ENCODE assay signal across 11 cellular contexts in the genomic region with DNA sequence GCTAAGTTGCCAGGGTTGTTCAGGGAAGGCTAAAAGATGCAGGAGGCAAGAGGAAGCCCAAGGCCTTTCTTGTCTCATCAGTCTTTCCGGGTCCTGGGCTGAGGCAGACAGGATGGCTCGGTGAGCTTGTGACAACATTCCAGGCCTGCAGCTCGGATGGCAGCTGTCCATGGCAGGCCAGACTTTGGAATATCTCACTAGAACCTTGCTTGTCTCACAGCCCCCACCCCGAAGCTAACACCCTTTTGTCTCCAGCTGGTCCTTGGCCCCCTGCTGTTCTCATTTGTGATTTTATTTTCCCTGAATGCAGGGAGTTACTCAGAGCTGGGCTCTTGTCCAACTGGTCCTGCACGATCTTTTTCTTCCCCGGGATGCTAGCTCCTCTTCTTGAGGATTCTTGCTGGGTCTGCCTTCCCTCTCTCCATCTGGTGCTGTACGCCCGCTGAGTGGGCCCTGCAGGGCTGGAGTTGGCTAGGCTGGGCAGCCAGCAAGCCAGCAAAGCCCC.
DNase-seq lines count a peak whose midpoint lies in the region; ATAC-seq, FAIRE-seq and TF ChIP-seq lines count a peak whose summit lies in the region.
"Had no signal": no experiment of that assay in that cellular context is flagged by ENCODE, and none has a peak within 500 bp of the region (broad histone marks: within the 10 kb centered on the region; RNA-seq: fewer than 3 reads in every experiment).

No MANE protein-coding gene starts in this region.

- no peak for FAIRE-seq in HepG2 (lab: Jason Lieb, UNC)
- FAIRE-seq in urothelium cell line (lab: Jason Lieb, UNC), result peak; percentile 81

- BruUV-seq in HepG2 (replicated peaks; lab: Mats Ljungman, UMichigan) (no TSS peak), PC-3 (replicated peaks; lab: Mats Ljungman, UMichigan) (no TSS peak)

- H3K36me3 ChIP-seq in liver (ENCODE audit: control insufficient read depth in 4 of 4, insufficient read depth in 3 of 4, low read depth in 1 of 4, low read length in 3 of 4) (no peaks in the 10 kb centered on the region), HepG2 (replicated peaks in 1 of 2; ENCODE audit: control insufficient read depth in 1 of 2, insufficient read depth in 2 of 2, low read length in 2 of 2) (no peaks in the 10 kb centered on the region), PC-3 (ENCODE audit: low read depth, low read length) (no peaks in the 10 kb centered on the region), adrenal gland (replicated peaks in 1 of 2) (no peaks in the 10 kb centered on the region)
- H3K36me3 ChIP-seq: BLaER1 had no signal

- no peaks in the 10 kb centered on the region for H3F3A ChIP-seq in PC-3 (ENCODE audit: low read length, unreplicated experiment)

- peaks cover 0 to 8% (median 6%) of the 10 kb centered on the region in 4 donors for H3K4me1 ChIP-seq in liver (ENCODE audit: control insufficient read depth in 4 of 4, insufficient read depth in 4 of 4, low read length in 3 of 4)
- no peaks in the 10 kb centered on the region for H3K4me1 ChIP-seq in HepG2 (ENCODE audit: insufficient read depth, low read length)
- peaks cover 4% of the 10 kb centered on the region; the same call in 1 of the 2 replicates for H3K4me1 ChIP-seq in PC-3 (ENCODE audit: insufficient read depth, low read length)
- no peaks in the 10 kb centered on the region for H3K4me1 ChIP-seq in adrenal gland (replicated peaks in 1 of 2)

- TF ChIP-seq EP300 in HepG2 (IDR thresholded peaks at IDR 0.05; ENCODE audit: low read depth in 2 of 2, low read length in 2 of 2), result no peak
- no peak for TF ChIP-seq EP300 in HepG2 (CRISPR knock-in tag; IDR thresholded peaks at IDR 0.05; ENCODE audit: borderline replicate concordance)

- H3K9ac ChIP-seq in liver (ENCODE audit: low read depth in 1 of 2, low read length in 2 of 2) (no peak overlapping the region), HepG2 (ENCODE audit: insufficient read depth, low read depth, low read length) (no peak overlapping the region), PC-3 (ENCODE audit: low read length) (no peak overlapping the region)
- H3K9ac ChIP-seq: BLaER1 had no signal

- TF ChIP-seq CTCF in liver (IDR thresholded peaks at IDR 0.05; ENCODE audit: low read depth, low read length, missing input control) (no peak), HepG2 (CRISPR knock-in tag; IDR thresholded peaks at IDR 0.05) (no peak), PC-3 (conservative IDR thresholded peaks at IDR 0.05; ENCODE audit: low read depth, low read length) (peak; percentile 58), adrenal gland (IDR thresholded peaks at IDR 0.05) (no peak)

- H3K9me3 ChIP-seq in liver (ENCODE audit: control insufficient read depth in 4 of 4, low read length in 3 of 4), result no peaks in the 10 kb centered on the region
- H3K9me3 ChIP-seq in HepG2 (ENCODE audit: low read length), result peaks cover 9% of the 10 kb centered on the region; the same call in 1 of the 2 replicates
- no peaks in the 10 kb centered on the region for H3K9me3 ChIP-seq in PC-3 (ENCODE audit: low read length)
- H3K9me3 ChIP-seq in adrenal gland (replicated peaks in 1 of 3), result no peaks in the 10 kb centered on the region
- H3K9me3 ChIP-seq: BLaER1 had no signal

- no peaks in the 10 kb centered on the region for H4K20me1 ChIP-seq in HepG2 (ENCODE audit: insufficient read depth, low read length)
- H4K20me1 ChIP-seq in PC-3 (ENCODE audit: low read length), result no peaks in the 10 kb centered on the region
- H4K20me1 ChIP-seq: BLaER1 had no signal

- DNase-seq in HepG2 (ENCODE audit: low spot score), result no peak
- peak; percentile 72 for DNase-seq in PC-3
- DNase-seq in fibroblast of the conjunctiva (ENCODE audit: low read depth), result peak; percentile 4
- peak; percentile 40 for DNase-seq in urothelium cell line (ENCODE audit: low spot score)
- no peak for DNase-seq in HPDE6-E6E7 (ENCODE audit: extremely low spot score)
- DNase-seq in stimulated activated CD4-positive, alpha-beta T cell treated with anti-CD3 and anti-CD28 coated beads, Interleukin-1b, Interleukin-23, amount 100 ng/mL, for 48 hours, result no peak
- DNase-seq in adrenal gland, result no peak
- DNase-seq: activated CD8-positive, alpha-beta T cell treated with anti-CD3 and anti-CD28 coated beads for 36 hours; left ventricle myocardium superior had no signal

- H3K9me2 ChIP-seq in PC-3 (replicated peaks; ENCODE audit: low read length), result no peaks in the 10 kb centered on the region

- CTCF ChIA-PET in HepG2 (lab: Yijun Ruan, JAX; ENCODE audit: low intra/inter-chr PET ratio, low total read pairs), result no interaction called here
- CTCF ChIA-PET in PC-3 (lab: Charles Lee), result interaction anchor here (0.7 to 0.9 kb wide), 2 partner anchors 9 to 104 kb away, joined by 3 to 5 read pairs; no protein-coding TSS in a partner anchor

- TF ChIP-seq POLR2A in HepG2 (IDR thresholded peaks at IDR 0.05; ENCODE audit: insufficient read depth in 1 of 2, low read depth in 2 of 2, low read length in 2 of 2), result no peak
- TF ChIP-seq POLR2A in adrenal gland (IDR thresholded peaks at IDR 0.05), result no peak

- WGBS in liver, result 50% methylated on average over 8 of the region's 8 CpGs
- WGBS in HepG2 (ENCODE audit: low lambda C conversion rate), result 21% methylated on average over 8 of the region's 8 CpGs
- WGBS in adrenal gland, 4 donors, result 57 to 59% (median 58%) methylated on average over 8 of the region's 8 CpGs

- intact Hi-C loops in HepG2 (cut with micrococcal nuclease; ENCODE audit: unreplicated experiment) (no loop called here), PC-3 (cut with micrococcal nuclease) (no loop called here), adrenal gland (cut with DNase I) (no loop called here)

- TF ChIP-seq RAD21 in liver (IDR thresholded peaks at IDR 0.05) (peak in 1 of 2 donors; percentile 14), HepG2 (CRISPR knock-in tag; IDR thresholded peaks at IDR 0.05) (no peak)

- POLR2A ChIA-PET in HepG2 (lab: Yijun Ruan, JAX) (no interaction called here), PC-3 (lab: Charles Lee; ENCODE audit: unreplicated experiment) (no interaction called here)

- H3K27ac ChIP-seq in liver (ENCODE audit: low read depth in 1 of 2, low read length in 2 of 2) (no peak overlapping the region), HepG2 (ENCODE audit: extremely low read length, insufficient read depth, low read length) (no peak overlapping the region), PC-3 (ENCODE audit: low read length) (no peak overlapping the region), adrenal gland (no peak overlapping the region)
- H3K27ac ChIP-seq: BLaER1 had no signal

- ATAC-seq in HepG2 (no peak), PC-3 (peak; percentile 69)
- ATAC-seq: activated CD8-positive, alpha-beta T cell treated with anti-CD3 and anti-CD28 coated beads for 36 hours; left ventricle myocardium superior had no signal

- no peaks in the 10 kb centered on the region for H3K27me3 ChIP-seq in liver (ENCODE audit: control insufficient read depth in 4 of 4, insufficient read depth in 4 of 4, low read length in 3 of 4)
- no peaks in the 10 kb centered on the region; a peak in 1 of 5 replicates for H3K27me3 ChIP-seq in HepG2 (ENCODE audit: control insufficient read depth in 1 of 2, insufficient read depth in 2 of 2, low read length in 2 of 2)
- no peaks in the 10 kb centered on the region for H3K27me3 ChIP-seq in PC-3 (ENCODE audit: low read length)
- no peaks in the 10 kb centered on the region for H3K27me3 ChIP-seq in adrenal gland
- H3K27me3 ChIP-seq: BLaER1 had no signal

- H3K4me3 ChIP-seq in liver (ENCODE audit: low read depth in 1 of 3, low read length in 3 of 3), result no peak overlapping the region
- no peak overlapping the region for H3K4me3 ChIP-seq in HepG2 (replicated peaks in 1 of 3; ENCODE audit: insufficient read depth in 1 of 3, low read depth in 2 of 3, low read length in 3 of 3)
- H3K4me3 ChIP-seq in PC-3 (ENCODE audit: low read length), result no peak overlapping the region
- H3K4me3 ChIP-seq in adrenal gland, result no peak overlapping the region
- H3K4me3 ChIP-seq: BLaER1 had no signal

- H3K4me2 ChIP-seq in HepG2 (ENCODE audit: low read depth, low read length) (no peak overlapping the region), PC-3 (ENCODE audit: low read length) (no peak overlapping the region)
- H3K4me2 ChIP-seq: BLaER1 had no signal

- in situ Hi-C loops in HepG2 (cut with HindIII; ENCODE audit: extremely low pct_ligation_motif_present, low pct_unique_long_range_greater_than_20kb), result loop anchor here (25.0 kb wide), 1 partner anchor 606 kb away; the partner anchor contains the start of gene HSD11B1

- H2AFZ ChIP-seq in HepG2 (ENCODE audit: low read length), result no peak overlapping the region
- no peak overlapping the region for H2AFZ ChIP-seq in PC-3 (ENCODE audit: low read length)

- no peaks in the 10 kb centered on the region for H3K79me2 ChIP-seq in HepG2 (ENCODE audit: insufficient read depth, low read length)
- H3K79me2 ChIP-seq in PC-3 (ENCODE audit: low read length), result no peaks in the 10 kb centered on the region

TF ChIP-seq in liver, 16 proteins besides CTCF, POLR2A, EP300 and RAD21:
- no peak for TF ChIP-seq YY1 (IDR thresholded peaks at IDR 0.05)
- peak; percentile 45 to 55 for TF ChIP-seq HNF4A (conservative IDR thresholded peaks at IDR 0.05)

TF ChIP-seq in HepG2, 621 proteins besides CTCF, POLR2A, EP300 and RAD21 (continues in another document):
- TF ChIP-seq CEBPZ (IDR thresholded peaks at IDR 0.05; ENCODE audit: low read length), result no peak

Comparison
In these comparisons a context has a peak if more than half of its experiments do, and no peak if none do; other contexts are left out.
1. DNase-seq: peak in PC-3 (single experiment), fibroblast of the conjunctiva (single experiment) and urothelium cell line (single experiment); none in HepG2 (single experiment), HPDE6-E6E7 (single experiment), stimulated activated CD4-positive, alpha-beta T cell treated with anti-CD3 and anti-CD28 coated beads, Interleukin-1b, Interleukin-23, amount 100 ng/mL, for 48 hours (single experiment) and adrenal gland (0 of 7).